Comparison of ENCODE assay signal across 2 cellular contexts in the genomic region with DNA sequence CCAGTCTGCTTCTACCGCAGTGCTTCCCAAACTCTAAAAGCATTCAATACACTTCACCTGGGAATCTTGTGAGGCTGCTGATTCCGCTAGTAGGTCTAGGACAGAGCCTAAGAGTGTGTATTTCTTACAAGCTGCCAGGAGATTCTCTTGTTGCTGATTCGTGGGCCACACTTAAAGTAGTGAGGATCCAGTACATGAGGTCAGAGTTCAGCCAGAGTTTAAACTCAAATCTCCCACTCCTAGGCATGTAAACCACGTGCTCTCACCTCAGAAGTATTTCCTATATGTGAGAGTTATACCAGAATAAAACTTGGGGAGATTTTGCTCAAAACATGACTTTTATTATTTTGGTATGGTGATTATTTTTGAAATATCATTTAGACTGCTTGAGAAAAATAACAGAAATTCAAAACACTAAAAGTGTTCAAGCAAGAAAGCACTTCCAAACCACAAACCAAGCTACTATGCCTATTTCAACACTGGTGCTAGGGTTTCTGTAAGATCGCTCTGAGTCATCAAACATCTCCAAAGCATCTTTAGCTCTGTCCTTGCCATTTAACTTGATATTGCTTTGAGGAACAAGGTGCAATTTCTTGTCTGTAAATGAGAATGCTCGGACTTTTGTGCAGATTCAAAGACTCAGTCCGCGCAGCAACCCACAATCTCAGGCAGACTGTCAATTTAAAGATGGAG.
TF ChIP-seq lines count a peak whose summit lies in the region.

No MANE protein-coding gene starts in this region.

TF ChIP-seq in WTC11, 78 proteins besides CTCF, POLR2A, EP300 and RAD21:
- TF ChIP-seq ELF4 (CRISPR knock-in tag; IDR thresholded peaks at IDR 0.05; ENCODE audit: low read depth) = no peak
- TF ChIP-seq GTF2I (CRISPR knock-in tag; conservative IDR thresholded peaks at IDR 0.05) = no peak

TF ChIP-seq in HepG2, 621 proteins besides CTCF, POLR2A, EP300 and RAD21:
- TF ChIP-seq ZKSCAN8 (CRISPR knock-in tag; IDR thresholded peaks at IDR 0.05; ENCODE audit: borderline replicate concordance) (no peak), NFE2L1 (CRISPR knock-in tag; IDR thresholded peaks at IDR 0.05; ENCODE audit: borderline replicate concordance) (no peak), TCF12 (IDR thresholded peaks at IDR 0.05) (no peak), TCF12 (CRISPR knock-in tag; IDR thresholded peaks at IDR 0.05) (no peak), ZNF121 (CRISPR knock-in tag; IDR thresholded peaks at IDR 0.05) (no peak), ZNF382 (CRISPR knock-in tag; IDR thresholded peaks at IDR 0.05; ENCODE audit: borderline replicate concordance) (no peak), ZNF569 (CRISPR knock-in tag; IDR thresholded peaks at IDR 0.05; ENCODE audit: borderline replicate concordance) (no peak), PAF1 (CRISPR knock-in tag; IDR thresholded peaks at IDR 0.05) (no peak), REPIN1 (CRISPR knock-in tag; IDR thresholded peaks at IDR 0.05; ENCODE audit: borderline replicate concordance, low read depth) (no peak), CREB1 (IDR thresholded peaks at IDR 0.05) (no peak), CREB1 (CRISPR knock-in tag; IDR thresholded peaks at IDR 0.05) (no peak), ELF3 (CRISPR knock-in tag; IDR thresholded peaks at IDR 0.05) (no peak), FLYWCH1 (CRISPR knock-in tag; IDR thresholded peaks at IDR 0.05) (no peak), NR2F1 (CRISPR knock-in tag; IDR thresholded peaks at IDR 0.05) (no peak), PHF20 (CRISPR knock-in tag; IDR thresholded peaks at IDR 0.05) (no peak), ZNF644 (CRISPR knock-in tag; IDR thresholded peaks at IDR 0.05; ENCODE audit: low read depth) (no peak), ZNF558 (CRISPR knock-in tag; IDR thresholded peaks at IDR 0.05; ENCODE audit: borderline replicate concordance) (no peak), ZNF225 (CRISPR knock-in tag; IDR thresholded peaks at IDR 0.05) (no peak), SAP130 (CRISPR knock-in tag; IDR thresholded peaks at IDR 0.05; ENCODE audit: low read depth) (no peak)
- TF ChIP-seq, protein P1, sequence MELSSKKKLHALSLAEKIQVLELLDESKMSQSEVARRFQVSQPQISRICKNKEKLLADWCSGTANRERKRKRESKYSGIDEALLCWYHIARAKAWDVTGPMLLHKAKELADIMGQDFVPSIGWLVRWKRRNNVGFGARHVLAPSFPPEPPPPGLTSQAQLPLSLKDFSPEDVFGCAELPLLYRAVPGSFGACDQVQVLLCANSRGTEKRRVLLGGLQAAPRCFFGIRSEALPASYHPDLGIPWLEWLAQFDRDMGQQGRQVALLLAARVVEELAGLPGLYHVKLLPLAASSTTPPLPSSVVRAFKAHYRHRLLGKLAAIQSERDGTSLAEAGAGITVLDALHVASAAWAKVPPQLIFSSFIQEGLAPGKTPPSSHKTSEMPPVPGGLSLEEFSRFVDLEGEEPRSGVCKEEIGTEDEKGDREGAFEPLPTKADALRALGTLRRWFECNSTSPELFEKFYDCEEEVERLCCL (CRISPR knock-in tag; IDR thresholded peaks at IDR 0.05; ENCODE audit: borderline replicate concordance) = no peak
